ENCODE assay signal across 8 cellular contexts in genomic region chr15:40694706-40695468, GRCh38. TPM values are rescaled to one million over a fixed set of nuclear protein-coding genes. Genes with fewer than 3 reads are reported as not detected.
DNase-seq lines count a peak whose midpoint lies in the region; ATAC-seq and TF ChIP-seq lines count a peak whose summit lies in the region.

TSS of gene RAD51 (plus strand) at chr15:40695174. CDS start at chr15:40698759, 3,585 bp downstream.

- no peaks in the 10 kb centered on the region for H3K4me1 ChIP-seq in prostate gland (replicated peaks)
- no peaks in the 10 kb centered on the region for H3K4me1 ChIP-seq in urinary bladder (ENCODE audit: insufficient read depth)

- peak; percentile 60 for TF ChIP-seq POLR2A in prostate gland (IDR thresholded peaks at IDR 0.05)

- no peak for TF ChIP-seq CTCF in prostate gland (IDR thresholded peaks at IDR 0.05)

- H3K27me3 ChIP-seq in prostate gland (replicated peaks; ENCODE audit: insufficient read depth) = no peaks in the 10 kb centered on the region

- ATAC-seq in GM18499 (IDR thresholded peaks at IDR 0.05; ENCODE audit: insufficient read depth, unreplicated experiment) = peak; percentile 47
- peak; percentile 73 for ATAC-seq in HG02938 (IDR thresholded peaks at IDR 0.05; ENCODE audit: unreplicated experiment)
- ATAC-seq in T-helper 17 cell = peak; percentile 96
- ATAC-seq in left ventricle myocardium superior = peak; percentile 99

- DNase-seq in NCI-H187 (lab: John Stamatoyannopoulos, UW) = peak; percentile 9 to 61
- DNase-seq in T-helper 17 cell = peak; percentile 82 to 88 (median 85)
- DNase-seq in amygdala (lab: John Stamatoyannopoulos, UW) = peak in 54 of 56 donors; percentile 51 to 92 (median 83)
- DNase-seq in left ventricle myocardium superior = peak; percentile 95
- DNase-seq in prostate gland (ENCODE audit: low spot score) = peak; percentile 87

- H3K4me3 ChIP-seq in prostate gland = peak within 1 kb of the TSS; percentile 66 to 76
- H3K4me3 ChIP-seq in urinary bladder (ENCODE audit: low read depth, low read length) = peak within 1 kb of the TSS; percentile 65

- peak within 1 kb of the TSS; percentile 100 for H3K4me3 Mint-ChIP-seq in T-helper 17 cell

- H3K36me3 ChIP-seq in prostate gland (no peaks in the 10 kb centered on the region), urinary bladder (ENCODE audit: insufficient read depth) (no peaks in the 10 kb centered on the region)

- H3K27ac ChIP-seq in prostate gland (peak within 1 kb of the TSS; percentile 98 to 99), urinary bladder (ENCODE audit: low read depth) (peak within 1 kb of the TSS; percentile 99)

- no peaks in the 10 kb centered on the region for H3K27me3 Mint-ChIP-seq in T-helper 17 cell

- WGBS in prostate gland = 0% methylated on average over 80 of the region's 80 CpGs
- under 1% methylated on average over 80 of the region's 80 CpGs for WGBS in urinary bladder

- peaks cover 2% of the 10 kb centered on the region for H3K36me3 Mint-ChIP-seq in T-helper 17 cell (ENCODE audit: low read depth)

- H3K27ac Mint-ChIP-seq in T-helper 17 cell = peak within 1 kb of the TSS; percentile 99

- intact Hi-C loops in left ventricle myocardium superior (cut with micrococcal nuclease) (no loop called here), prostate gland (cut with DNase I) (loop anchor here (10.0 kb wide), 1 partner anchor 200 kb away; the partner anchor contains the start of gene VPS18)

- H3K9me3 ChIP-seq in T-helper 17 cell (ENCODE audit: control insufficient read depth, low read length, poor library complexity, severe bottlenecking) = no peaks in the 10 kb centered on the region
- no peaks in the 10 kb centered on the region for H3K9me3 ChIP-seq in prostate gland

- peaks cover 16% of the 10 kb centered on the region for H3K4me1 Mint-ChIP-seq in T-helper 17 cell

RNA-seq across cellular contexts. Expression of gene RAD51, which starts in this region (rescaled TPM):
- 1 to 10 TPM; 1.5 to 2.0 TPM for total RNA-seq in T-helper 17 cell
- total RNA-seq in left ventricle myocardium superior = 1.5 TPM
- 1 to 10 TPM in 1 of 2 donors, under 1 TPM in 1; 0.82 to 5.1 TPM for total RNA-seq in prostate gland
- 2.2 TPM for total RNA-seq in urinary bladder
- 0.98 TPM for polyA plus RNA-seq in urinary bladder

Comparison
In these comparisons a context has a peak if more than half of its experiments do, and no peak if none do; other contexts are left out.
1. Peak in every context shown above with its lines: DNase-seq, ATAC-seq, H3K4me3 ChIP-seq and H3K27ac ChIP-seq.
2. ATAC-seq: peak in every context shown above with its lines; median percentile 99 in left ventricle myocardium superior; 96 in T-helper 17 cell; 73 in HG02938; 47 in GM18499.
3. DNase-seq: peak in every context shown above with its lines; median percentile 95 in left ventricle myocardium superior; 87 in prostate gland; 85 in T-helper 17 cell; 83 in amygdala; 35 in NCI-H187.